ENCODE assay signal across 25 cellular contexts in genomic region chr17:56176101-56176500, GRCh38. TPM values are rescaled to one million over a fixed set of nuclear protein-coding genes. Genes with fewer than 3 reads are reported as not detected.
A peak's percentile ranks its signal among the peaks of the same experiment; 100 is the strongest.
DNase-seq lines count a peak whose midpoint lies in the region; ATAC-seq and TF ChIP-seq lines count a peak whose summit lies in the region.
"Had no signal": no experiment of that assay in that cellular context is flagged by ENCODE, and none has a peak within 500 bp of the region (broad histone marks: within the 10 kb centered on the region; RNA-seq: fewer than 3 reads in every experiment).

No MANE protein-coding gene starts in this region.

- H2AFZ ChIP-seq in DND-41 (ENCODE audit: low read depth, low read length) = no peak overlapping the region
- H2AFZ ChIP-seq in osteoblast (ENCODE audit: low read length) = no peak overlapping the region

- H3K36me3 ChIP-seq in DND-41 (ENCODE audit: insufficient read depth, low read length) (no peaks in the 10 kb centered on the region), osteoblast (ENCODE audit: insufficient read depth, low read length) (no peaks in the 10 kb centered on the region), psoas muscle (ENCODE audit: insufficient read depth in 1 of 2, low read depth in 1 of 2) (no peaks in the 10 kb centered on the region)
- H3K36me3 ChIP-seq: BE2C, neutrophil had no signal

- H3K27me3 ChIP-seq in DND-41 (ENCODE audit: insufficient read depth, low read length, poor library complexity) (no peaks in the 10 kb centered on the region), osteoblast (ENCODE audit: insufficient read depth, low read length) (no peaks in the 10 kb centered on the region), psoas muscle (ENCODE audit: insufficient read depth in 3 of 3, low read length in 2 of 3) (no peaks in the 10 kb centered on the region)
- H3K27me3 ChIP-seq: BE2C, neutrophil had no signal

- H3K9ac ChIP-seq in DND-41 (ENCODE audit: low read depth, low read length) = no peak overlapping the region
- H3K9ac ChIP-seq: KMS-11 had no signal

- H3K4me2 ChIP-seq in DND-41 (ENCODE audit: insufficient read depth, low read length) (no peak overlapping the region), osteoblast (ENCODE audit: insufficient read depth, low read length) (peak overlapping the region; percentile 35)
- H3K4me2 ChIP-seq: KMS-11 had no signal

- no peak overlapping the region for H3K4me3 ChIP-seq in DND-41 (ENCODE audit: low read depth in 1 of 2, low read length in 2 of 2)
- H3K4me3 ChIP-seq in osteoblast (ENCODE audit: insufficient read depth, low read length) = no peak overlapping the region
- H3K4me3 ChIP-seq in psoas muscle = no peak overlapping the region

- TF ChIP-seq CTCF in DND-41 (IDR thresholded peaks at IDR 0.05; ENCODE audit: borderline replicate concordance, extremely low read depth, low read length, poor library complexity, severe bottlenecking) = peak; percentile 13
- no peak for TF ChIP-seq CTCF in osteoblast (IDR thresholded peaks at IDR 0.05; ENCODE audit: extremely low read depth, low read depth, low read length)
- TF ChIP-seq CTCF in psoas muscle (IDR thresholded peaks at IDR 0.05) = no peak

- DNase-seq in DND-41 (no peak), LoVo (ENCODE audit: low spot score) (peak; percentile 36), dedifferentiated amniotic fluid mesenchymal stem cell (ENCODE audit: extremely low spot score) (peak; percentile 53), osteoblast (ENCODE audit: insufficient read length, low spot score, missing footprints) (no peak), psoas muscle (no peak), NCI-H2196 treated with DMSO at 0.1 percent for 48 hours (lab: John Stamatoyannopoulos, UW; ENCODE audit: unreplicated experiment) (no peak)
- DNase-seq in stimulated activated CD4-positive, alpha-beta T cell treated with anti-CD3 and anti-CD28 coated beads, Interleukin-1b, Interleukin-23, amount 100 ng/mL, for 48 hours = no peak
- DNase-seq: activated CD4-positive, CD25-positive, alpha-beta regulatory T cell; activated effector memory CD4-positive, alpha-beta T cell treated with Interleukin-2 at 50 U/mL for 16 hours; BE2C; effector memory CD8-positive, alpha-beta T cell; GF-D8; islet precursor cell; NCI-H1417 treated with DMSO at 0.1 percent for 48 hours; NCI-H2227 treated with DMSO at 0.1 percent for 48 hours; NK-92 treated with Interleukin-12 subunit alpha and Interleukin-12 subunit beta, amount 100 ng/mL, for 24 hours; stimulated activated CD4-positive, alpha-beta T cell treated with anti-CD3 and anti-CD28 coated beads, Interleukin-4, amount 100 ng/mL, for 1 hour; T-helper 2 cell had no signal

- H3K79me2 ChIP-seq in DND-41 (ENCODE audit: insufficient read depth, low read length) (no peaks in the 10 kb centered on the region), osteoblast (ENCODE audit: insufficient read depth, low read length) (no peaks in the 10 kb centered on the region)

- intact Hi-C loops in psoas muscle (cut with DNase I) = no loop called here

- H3K9me3 ChIP-seq in DND-41 (ENCODE audit: insufficient read depth, low read length, severe bottlenecking) (no peaks in the 10 kb centered on the region), osteoblast (ENCODE audit: low read depth, low read length) (no peaks in the 10 kb centered on the region), psoas muscle (no peaks in the 10 kb centered on the region)
- H3K9me3 ChIP-seq: BE2C, neutrophil had no signal

- H3K27ac ChIP-seq in DND-41 (ENCODE audit: low read length) (no peak overlapping the region), osteoblast (ENCODE audit: low read depth, low read length) (peak overlapping the region; percentile 35), psoas muscle (no peak overlapping the region)
- H3K27ac ChIP-seq: HL-60, KMS-11, neutrophil had no signal

- H3K4me1 ChIP-seq in DND-41 (ENCODE audit: insufficient read depth, low read length) (peaks cover 33% of the 10 kb centered on the region), osteoblast (ENCODE audit: insufficient read depth, low read length) (peaks cover 47% of the 10 kb centered on the region), psoas muscle (peaks cover 36% of the 10 kb centered on the region)
- H3K4me1 ChIP-seq: BE2C had no signal

- H4K20me1 ChIP-seq in DND-41 (ENCODE audit: insufficient read depth, low read length) = no peaks in the 10 kb centered on the region
- H4K20me1 ChIP-seq in osteoblast (ENCODE audit: insufficient read depth, low read length) = no peaks in the 10 kb centered on the region

- ATAC-seq in DND-41 (ENCODE audit: insufficient read depth, low read depth) (no peak), GM18511 (IDR thresholded peaks at IDR 0.05; ENCODE audit: unreplicated experiment) (no peak), psoas muscle (no peak)
- ATAC-seq: effector memory CD8-positive, alpha-beta T cell; Right ventricle myocardium inferior had no signal

- 48 to 61% (median 58%) methylated on average over 5 of the region's 5 CpGs for WGBS in psoas muscle, 3 donors

RNA-seq across cellular contexts. Expression of gene ANKFN1, which starts 22.8 kb away (rescaled TPM):
- total RNA-seq in osteoblast = 0.72 and 0.88 TPM in 2 replicates
- total RNA-seq in psoas muscle = under 1 TPM in 2 of 4 donors, not detected in 2; 0.06 to 0.28 TPM
- polyA plus RNA-seq in psoas muscle = under 1 TPM in 2 of 3 donors, not detected in 1; 0.01 TPM
- total RNA-seq: activated CD8-positive, alpha-beta memory T cell treated with anti-CD3 and anti-CD28 coated beads for 36 hours; fibroblast of lung; Right ventricle myocardium inferior had no signal

Comparison
In these comparisons a context has a peak if more than half of its experiments do, and no peak if none do; other contexts are left out.
1. DNase-seq: peak in LoVo (single experiment) and dedifferentiated amniotic fluid mesenchymal stem cell (single experiment); none in DND-41 (single experiment), osteoblast (single experiment), stimulated activated CD4-positive, alpha-beta T cell treated with anti-CD3 and anti-CD28 coated beads, Interleukin-1b, Interleukin-23, amount 100 ng/mL, for 48 hours (single experiment), psoas muscle (0 of 2) and NCI-H2196 treated with DMSO at 0.1 percent for 48 hours (single experiment).